Comparison of ENCODE assay signal across 11 cellular contexts in the genomic region with DNA sequence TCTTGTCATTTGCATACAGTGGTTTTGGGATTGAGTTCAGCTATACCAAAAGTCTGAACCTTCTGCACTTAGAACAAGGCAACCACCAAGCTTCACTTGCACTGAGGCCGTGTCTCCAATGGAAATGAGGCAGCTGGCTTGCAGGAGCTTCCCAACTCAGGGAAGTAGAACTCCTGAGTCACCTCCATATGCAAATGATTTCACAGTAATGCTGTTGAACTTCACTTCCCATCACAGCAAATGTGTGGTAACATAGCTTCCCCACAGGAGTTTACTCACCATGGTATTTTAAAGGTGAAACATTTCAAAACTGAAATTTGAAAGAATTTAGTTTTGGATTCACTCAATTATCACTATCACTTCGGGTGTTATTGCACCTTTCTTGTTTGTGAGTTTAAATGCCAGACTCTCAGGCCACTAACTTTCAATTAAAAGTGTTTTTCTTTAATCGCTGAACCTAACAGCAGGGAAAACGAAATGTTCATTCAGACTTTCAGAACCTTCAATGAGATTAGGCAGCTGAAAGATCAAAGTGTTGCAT. TPM values are rescaled to one million over a fixed set of nuclear protein-coding genes. Genes with fewer than 3 reads are reported as not detected.
DNase-seq lines count a peak whose midpoint lies in the region; ATAC-seq, FAIRE-seq and TF ChIP-seq lines count a peak whose summit lies in the region.
"Had no signal": no experiment of that assay in that cellular context is flagged by ENCODE, and none has a peak within 500 bp of the region (broad histone marks: within the 10 kb centered on the region; RNA-seq: fewer than 3 reads in every experiment).

No MANE protein-coding gene starts in this region.

- peaks cover 0 to 2% (median 0%) of the 10 kb centered on the region in 8 donors for H3K9me3 Mint-ChIP-seq in CD4-positive, alpha-beta memory T cell

- BruUV-seq in K562 (replicated peaks; lab: Mats Ljungman, UMichigan) = no TSS peak

- no peak for DNase-seq in CD4-positive, alpha-beta memory T cell
- DNase-seq in K562 (ENCODE audit: extremely low read depth in 1 of 4, low spot score in 3 of 4) (no peak), RPMI8226 (no peak), brain microvascular endothelial cell (no peak), SHP77 (lab: John Stamatoyannopoulos, UW) (no peak), hippocampal formation (lab: John Stamatoyannopoulos, UW) (no peak)
- DNase-seq: hypothalamus, NCI-H187 treated with DMSO at 0.1 percent for 48 hours had no signal

- no peak for TF ChIP-seq CTCF in K562 (IDR thresholded peaks at IDR 0.05 in 2 of 3, conservative IDR thresholded peaks at IDR 0.05 in 1 of 3; ENCODE audit: insufficient read depth in 2 of 3, low read depth in 1 of 3, low read length in 3 of 3)
- no peak for TF ChIP-seq CTCF in brain microvascular endothelial cell (IDR thresholded peaks at IDR 0.05; ENCODE audit: low read depth, low read length, missing control alignments)

- H3K27me3 Mint-ChIP-seq in CD4-positive, alpha-beta memory T cell = no peaks in the 10 kb centered on the region

- H3K27me3 ChIP-seq in CD4-positive, alpha-beta memory T cell (ENCODE audit: insufficient read depth, low read length) = no peaks in the 10 kb centered on the region
- no peaks in the 10 kb centered on the region for H3K27me3 ChIP-seq in K562 (ENCODE audit: control insufficient read depth in 2 of 2, insufficient read depth in 2 of 2, low read length in 2 of 2)
- no peaks in the 10 kb centered on the region for H3K27me3 ChIP-seq in brain microvascular endothelial cell (replicated peaks)

- POLR2A ChIA-PET in CD4-positive, alpha-beta memory T cell (lab: Charles Lee; ENCODE audit: partially characterized antibody) = interaction anchor here (0.9 to 1.8 kb wide), 3 partner anchors 9 to 72 kb away, joined by 3 to 7 read pairs (median 3); partner anchors contain the start of gene CD274
- POLR2A ChIA-PET in K562 (lab: Yijun Ruan, JAX) = interaction anchor here (0.6 to 0.7 kb wide), 2 partner anchors 9 to 1181 kb away, joined by 3 to 5 read pairs; partner anchors contain the start of gene CD274

- H3K27ac ChIP-seq in CD4-positive, alpha-beta memory T cell (ENCODE audit: low read depth, low read length) = no peak overlapping the region
- no peak overlapping the region for H3K27ac ChIP-seq in K562 (ENCODE audit: extremely low read depth, low read depth, low read length)
- no peak overlapping the region for H3K27ac ChIP-seq in brain microvascular endothelial cell

- peak overlapping the region in 2 of 8 donors; percentile 35 to 48 for H3K4me3 Mint-ChIP-seq in CD4-positive, alpha-beta memory T cell

- ATAC-seq in GM19455 (IDR thresholded peaks at IDR 0.05; ENCODE audit: unreplicated experiment) (peak; percentile 55), HG03439 (IDR thresholded peaks at IDR 0.05; ENCODE audit: unreplicated experiment) (peak; percentile 52), K562 (no peak; the same call in 1 of the 3 replicates)

- H3K9ac ChIP-seq in K562 (ENCODE audit: insufficient read depth in 1 of 2, low read depth in 2 of 2, low read length in 2 of 2) = no peak overlapping the region

- H3K4me1 Mint-ChIP-seq in CD4-positive, alpha-beta memory T cell = peaks cover 28 to 37% (median 32%) of the 10 kb centered on the region in 4 donors

- intact Hi-C loops in CD4-positive, alpha-beta memory T cell (cut with micrococcal nuclease) = no loop called here
- intact Hi-C loops in K562 (cut with micrococcal nuclease) = no loop called here

- H3K4me3 ChIP-seq in CD4-positive, alpha-beta memory T cell (ENCODE audit: low read length in 2 of 2) = no peak overlapping the region
- H3K4me3 ChIP-seq in K562 (no peak overlapping the region), brain microvascular endothelial cell (ENCODE audit: low read depth, low read length) (no peak overlapping the region)

- TF ChIP-seq POLR2A in K562 (conservative IDR thresholded peaks at IDR 0.05) = peak; percentile 64

- no peak overlapping the region for H3K4me2 ChIP-seq in K562 (ENCODE audit: insufficient read depth, low read length)

- peaks cover 18% of the 10 kb centered on the region for H3K36me3 ChIP-seq in CD4-positive, alpha-beta memory T cell (ENCODE audit: insufficient read depth, low read length)
- H3K36me3 ChIP-seq in K562 (ENCODE audit: control insufficient read depth, insufficient read depth, low read length) (no peaks in the 10 kb centered on the region), brain microvascular endothelial cell (replicated peaks) (no peaks in the 10 kb centered on the region)

- H3K36me3 Mint-ChIP-seq in CD4-positive, alpha-beta memory T cell = peaks cover 48 to 58% of the 10 kb centered on the region in 2 donors

- CTCF ChIA-PET in CD4-positive, alpha-beta memory T cell (lab: Charles Lee; ENCODE audit: partially characterized antibody) = interaction anchor here (1.1 to 1.9 kb wide), 4 partner anchors 9 to 273 kb away, joined by 3 to 14 read pairs (median 4); partner anchors contain the start of gene CD274
- CTCF ChIA-PET in K562 (lab: Yijun Ruan, JAX; ENCODE audit: low intra/inter-chr PET ratio) = interaction anchor here (0.7 kb wide), 1 partner anchor 141 kb away, joined by 3 read pairs; no protein-coding TSS in a partner anchor

- no peaks in the 10 kb centered on the region for H3K9me3 ChIP-seq in CD4-positive, alpha-beta memory T cell (ENCODE audit: control insufficient read depth in 1 of 2, low read length in 2 of 2)
- H3K9me3 ChIP-seq in K562 (replicated peaks; ENCODE audit: control insufficient read depth, insufficient read depth, low read depth, low read length) = no peaks in the 10 kb centered on the region

- no peaks in the 10 kb centered on the region for H3K9me1 ChIP-seq in K562 (ENCODE audit: control insufficient read depth, insufficient read depth, low read length)

- 10% methylated on average over 4 of the region's 4 CpGs for WGBS in K562 (ENCODE audit: insufficient coverage, low coverage, missing lambda C conversion rate)

- peak overlapping the region; percentile 60; the same call in 1 of the 2 replicates for H2AFZ ChIP-seq in K562 (ENCODE audit: low read depth, low read length)

- H3K79me2 ChIP-seq in K562 (ENCODE audit: control insufficient read depth, insufficient read depth, low read length) = no peaks in the 10 kb centered on the region

- H3K4me1 ChIP-seq in CD4-positive, alpha-beta memory T cell (ENCODE audit: insufficient read depth, low read length) = peaks cover 20% of the 10 kb centered on the region
- H3K4me1 ChIP-seq in K562 (replicated peaks in 1 of 2; ENCODE audit: control insufficient read depth in 2 of 2, insufficient read depth in 2 of 2, low read length in 2 of 2) = no peaks in the 10 kb centered on the region; a peak in 1 of 5 replicates

- peak overlapping the region in 5 of 7 donors; percentile 2 to 82 (median 72) for H3K27ac Mint-ChIP-seq in CD4-positive, alpha-beta memory T cell

- no peak for TF ChIP-seq RAD21 in K562 (CRISPR knock-in tag; conservative IDR thresholded peaks at IDR 0.05 in 1 of 2, IDR thresholded peaks at IDR 0.05 in 1 of 2)

- in situ Hi-C loops in K562 (cut with MboI) = no loop called here
- in situ Hi-C loops in brain microvascular endothelial cell (cut with HindIII; ENCODE audit: low pct_ligation_motif_present, low sequenced_read_pairs) = no loop called here

- TF ChIP-seq EP300 in K562 (IDR thresholded peaks at IDR 0.05; ENCODE audit: low read length) = no peak

- H4K20me1 ChIP-seq in K562 (replicated peaks; ENCODE audit: control insufficient read depth, insufficient read depth, low read length) = no peaks in the 10 kb centered on the region

- FAIRE-seq in K562 (lab: Jason Lieb, UNC) = peak; percentile 35
- FAIRE-seq: G401.6 had no signal

RNA-seq across cellular contexts. Expression of gene CD274, which starts 9.0 kb away (rescaled TPM):
- 10 to 100 TPM; 16.2 to 23.0 TPM for total RNA-seq in CD4-positive, alpha-beta memory T cell
- polyA plus RNA-seq in CD4-positive, alpha-beta memory T cell = 10 to 100 TPM in 1 of 2 donors, 1 to 10 TPM in 1; 7.9 to 10.7 TPM
- total RNA-seq in K562 (2011; cell fraction: chromatin; rRNA removed; ENCODE audit: low replicate concordance) = not detected in 2 replicates
- not detected in 2 replicates for total RNA-seq in K562 (2011; cell fraction: nucleolus; rRNA removed)
- total RNA-seq in K562 (2011; cell fraction: nucleoplasm; rRNA removed) = not detected in 2 replicates
- 0.20 and 0.27 TPM in 2 replicates for total RNA-seq in K562 (2014; rRNA removed)
- 0.47 TPM in 1 of 2 replicates, not detected in the other for total RNA-seq in K562 (2014; rRNA removed; fragmentation: Illumina TruSeq; extraction: Trizol)
- 0.26 and 0.51 TPM in 2 replicates for total RNA-seq in K562 (2015; rRNA removed; fragmentation: Illumina TruSeq; extraction: Trizol)
- 0.18 and 0.24 TPM in 2 replicates for total RNA-seq in K562 (2021)
- polyA plus RNA-seq in K562 (2011; rRNA removed) = 0.18 TPM in 1 of 2 replicates, not detected in the other
- not detected in 2 replicates for polyA plus RNA-seq in K562 (2011; cell fraction: cytosol; rRNA removed)
- 0.07 and 0.34 TPM in 2 replicates for polyA plus RNA-seq in K562 (2011; cell fraction: nucleus; rRNA removed)
- polyA plus RNA-seq in K562 (2012) = 0.09 and 0.18 TPM in 2 replicates
- 0.07 and 0.33 TPM in 2 replicates for polyA plus RNA-seq in K562 (2014; fragmentation: Illumina TruSeq; extraction: Trizol)
- polyA plus RNA-seq in K562 (2014; fragmentation: Nextera tagmentation; extraction: Ambion mirVana) = under 1 TPM in 1 of 2 experiments, not detected in 1; 0.32 TPM
- 0.34 TPM in 1 of 2 replicates, not detected in the other for polyA plus RNA-seq in K562 (2014; rRNA removed)
- polyA minus RNA-seq in K562 (2011; rRNA and poly(A)+ RNA removed) = not detected in 2 replicates
- polyA minus RNA-seq in K562 (2011; cell fraction: cytosol; rRNA and poly(A)+ RNA removed) = not detected in 2 replicates
- not detected in 2 replicates for polyA minus RNA-seq in K562 (2011; cell fraction: nucleus; rRNA and poly(A)+ RNA removed)

RNA-seq across cellular contexts. Expression of gene PLGRKT, which starts 21.6 kb away (rescaled TPM):
- 10 to 100 TPM; 20.0 to 21.7 TPM for total RNA-seq in CD4-positive, alpha-beta memory T cell
- polyA plus RNA-seq in CD4-positive, alpha-beta memory T cell = 100 to 1,000 TPM in 1 of 2 donors, 10 to 100 TPM in 1; 44.3 to 101 TPM
- total RNA-seq in K562 (2011; cell fraction: chromatin; rRNA removed; ENCODE audit: low replicate concordance) = 0.35 and 0.83 TPM in 2 replicates
- 1.3 and 1.5 TPM in 2 replicates for total RNA-seq in K562 (2011; cell fraction: nucleolus; rRNA removed)
- 1.4 and 1.9 TPM in 2 replicates for total RNA-seq in K562 (2011; cell fraction: nucleoplasm; rRNA removed)
- total RNA-seq in K562 (2014; rRNA removed) (4.5 and 4.7 TPM in 2 replicates), K562 (2014; rRNA removed; fragmentation: Illumina TruSeq; extraction: Trizol) (9.3 and 11.3 TPM in 2 replicates), K562 (2015; rRNA removed; fragmentation: Illumina TruSeq; extraction: Trizol) (6.9 and 10.0 TPM in 2 replicates), K562 (2021) (6.5 and 10.4 TPM in 2 replicates)
- polyA plus RNA-seq in K562 (2011; rRNA removed) (4.7 and 5.2 TPM in 2 replicates), K562 (2014; fragmentation: Illumina TruSeq; extraction: Trizol) (5.9 and 6.0 TPM in 2 replicates), K562 (2014; fragmentation: Nextera tagmentation; extraction: Ambion mirVana) (10 to 100 TPM; 11.2 to 13.8 TPM), K562 (2014; rRNA removed) (6.0 and 6.6 TPM in 2 replicates)
- 0.48 and 2.0 TPM in 2 replicates for polyA plus RNA-seq in K562 (2011; cell fraction: cytosol; rRNA removed)
- polyA plus RNA-seq in K562 (2011; cell fraction: nucleus; rRNA removed) = 0.90 and 1.2 TPM in 2 replicates
- 7.5 and 12.7 TPM in 2 replicates for polyA plus RNA-seq in K562 (2012)
- 1.5 and 2.8 TPM in 2 replicates for polyA minus RNA-seq in K562 (2011; rRNA and poly(A)+ RNA removed)
- polyA minus RNA-seq in K562 (2011; cell fraction: cytosol; rRNA and poly(A)+ RNA removed) = 2.3 TPM in 1 of 2 replicates, not detected in the other
- polyA minus RNA-seq in K562 (2011; cell fraction: nucleus; rRNA and poly(A)+ RNA removed) = 1.3 and 2.1 TPM in 2 replicates

RNA-seq across cellular contexts. Expression of gene PDCD1LG2, which starts 51.0 kb away (rescaled TPM):
- total RNA-seq in CD4-positive, alpha-beta memory T cell = 1 to 10 TPM in 1 of 2 experiments, under 1 TPM in 1; 0.90 to 1.1 TPM
- polyA plus RNA-seq in CD4-positive, alpha-beta memory T cell = 1 to 10 TPM; 1.1 TPM
- total RNA-seq in K562 (2011; cell fraction: chromatin; rRNA removed; ENCODE audit: low replicate concordance) = not detected in 2 replicates
- total RNA-seq in K562 (2011; cell fraction: nucleolus; rRNA removed) = not detected in 2 replicates
- not detected in 2 replicates for total RNA-seq in K562 (2011; cell fraction: nucleoplasm; rRNA removed)
- total RNA-seq in K562 (2014; rRNA removed) (not detected in 2 replicates), K562 (2014; rRNA removed; fragmentation: Illumina TruSeq; extraction: Trizol) (not detected in 2 replicates), K562 (2015; rRNA removed; fragmentation: Illumina TruSeq; extraction: Trizol) (not detected in 2 replicates), K562 (2021) (not detected in 2 replicates)
- polyA plus RNA-seq in K562 (2011; rRNA removed) (not detected in 2 replicates), K562 (2014; fragmentation: Illumina TruSeq; extraction: Trizol) (not detected in 2 replicates), K562 (2014; fragmentation: Nextera tagmentation; extraction: Ambion mirVana) (not detected), K562 (2014; rRNA removed) (not detected in 2 replicates)
- polyA plus RNA-seq in K562 (2011; cell fraction: cytosol; rRNA removed) = not detected in 2 replicates
- polyA plus RNA-seq in K562 (2011; cell fraction: nucleus; rRNA removed) = not detected in 2 replicates
- not detected in 2 replicates for polyA plus RNA-seq in K562 (2012)
- polyA minus RNA-seq in K562 (2011; rRNA and poly(A)+ RNA removed) = not detected in 2 replicates
- polyA minus RNA-seq in K562 (2011; cell fraction: cytosol; rRNA and poly(A)+ RNA removed) = not detected in 2 replicates
- polyA minus RNA-seq in K562 (2011; cell fraction: nucleus; rRNA and poly(A)+ RNA removed) = not detected in 2 replicates

Comparison
In these comparisons a context has a peak if more than half of its experiments do, and no peak if none do; other contexts are left out.
1. RNA of gene CD274, which starts 9.0 kb away (total RNA-seq): 16.2 to 23.0 TPM in CD4-positive, alpha-beta memory T cell; 0.18 to 0.51 TPM in K562; every median in the first group is over 4 times any median in the second.